In the genomic region with DNA sequence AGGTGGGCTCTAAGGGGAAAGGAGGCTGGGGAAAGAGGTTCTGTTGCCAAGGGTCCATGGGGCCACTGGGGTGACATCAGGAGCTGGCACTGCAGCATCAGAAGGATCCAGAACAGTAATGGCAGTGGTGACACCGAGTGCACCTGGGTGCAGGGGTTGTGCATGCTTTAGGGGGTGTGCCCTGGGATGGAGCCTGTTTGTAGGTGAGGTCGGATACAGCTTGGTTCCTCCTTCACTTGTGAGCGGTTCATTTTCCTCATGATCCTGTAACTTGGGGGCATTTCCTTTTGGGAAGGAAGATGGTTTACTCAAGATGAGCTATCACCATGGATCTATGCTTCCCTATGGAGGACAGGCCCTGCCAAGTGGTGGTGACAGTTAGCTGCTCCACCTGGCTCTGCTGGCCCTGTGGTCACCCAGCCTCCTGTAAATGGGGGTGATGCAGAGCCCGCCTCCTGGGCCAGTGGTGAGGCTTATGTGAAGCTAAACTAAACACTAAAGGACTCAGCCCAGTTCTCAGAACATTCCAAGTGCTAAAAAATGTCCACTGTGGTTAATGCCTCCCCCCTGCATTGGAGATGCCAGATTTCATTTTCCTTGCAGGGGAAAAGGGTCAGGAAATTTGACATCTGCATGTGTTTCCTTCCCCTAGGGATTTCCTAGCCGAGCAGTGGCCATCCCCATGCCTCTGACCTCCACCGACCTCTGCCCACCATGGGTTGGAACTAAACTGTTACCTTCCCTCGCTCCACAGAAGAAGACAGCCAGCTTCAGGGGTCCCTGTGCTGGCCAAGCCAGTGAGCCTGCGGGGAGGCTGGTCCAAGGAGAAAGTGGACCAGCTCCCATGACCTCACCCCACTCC, we compare ENCODE assay signal across 11 cellular contexts. TPM values are rescaled to one million over a fixed set of nuclear protein-coding genes. Genes with fewer than 3 reads are reported as not detected.
DNase-seq lines count a peak whose midpoint lies in the region; ATAC-seq, FAIRE-seq and TF ChIP-seq lines count a peak whose summit lies in the region.
"Had no signal": no experiment of that assay in that cellular context is flagged by ENCODE, and none has a peak within 500 bp of the region (broad histone marks: within the 10 kb centered on the region; RNA-seq: fewer than 3 reads in every experiment).

No MANE protein-coding gene starts in this region.

- H3K4me2 ChIP-seq in astrocyte (ENCODE audit: low read length): no peak overlapping the region
- H3K4me2 ChIP-seq: neural progenitor cell had no signal

- H3K4me3 ChIP-seq in AG10803 (ENCODE audit: low read length) (no peak overlapping the region), astrocyte (ENCODE audit: insufficient read depth, low read depth, low read length) (no peak overlapping the region)
- H3K4me3 ChIP-seq: heart left ventricle, neural progenitor cell had no signal

- H3K27me3 Mint-ChIP-seq in astrocyte (ENCODE audit: low read depth, unreplicated experiment): peaks cover 2% of the 10 kb centered on the region
- H3K27me3 Mint-ChIP-seq: activated CD4-positive, alpha-beta T cell treated with anti-CD3 and anti-CD28 coated beads, Interleukin-2, amount 10 ng/mL, durations not matched to agents 24 days and 14 days had no signal

- ATAC-seq in GM19025 (IDR thresholded peaks at IDR 0.05; ENCODE audit: low read depth, unreplicated experiment): peak; percentile 17
- peak; percentile 4 for ATAC-seq in HG03045 (IDR thresholded peaks at IDR 0.05; ENCODE audit: unreplicated experiment)
- ATAC-seq: heart left ventricle had no signal

- H2AFZ ChIP-seq in astrocyte (ENCODE audit: low read depth, low read length): no peak overlapping the region
- H2AFZ ChIP-seq: neural progenitor cell had no signal

- H3K27ac Mint-ChIP-seq in astrocyte (ENCODE audit: unreplicated experiment): no peak overlapping the region
- H3K27ac Mint-ChIP-seq: activated CD4-positive, alpha-beta T cell treated with anti-CD3 and anti-CD28 coated beads, Interleukin-2, amount 10 ng/mL, durations not matched to agents 24 days and 14 days; neural progenitor cell had no signal

- H3K9me3 ChIP-seq in astrocyte (ENCODE audit: insufficient read depth, low read depth, low read length): no peaks in the 10 kb centered on the region
- H3K9me3 ChIP-seq: heart left ventricle had no signal

- DNase-seq in AG10803 (ENCODE audit: low read depth) (peak; percentile 51), astrocyte (ENCODE audit: low read depth) (peak; percentile 22), DMS79 (lab: John Stamatoyannopoulos, UW) (no peak), HK-2 (ENCODE audit: unreplicated experiment) (no peak), ureter (ENCODE audit: low spot score) (no peak), RPMI8226 (no peak)

- no peak for TF ChIP-seq CTCF in AG10803 (conservative IDR thresholded peaks at IDR 0.05; ENCODE audit: low read length)
- TF ChIP-seq CTCF in astrocyte (IDR thresholded peaks at IDR 0.05; ENCODE audit: insufficient read depth, low read depth, low read length): no peak

- no peaks in the 10 kb centered on the region for H3K27me3 ChIP-seq in astrocyte (ENCODE audit: insufficient read depth, low read length)
- H3K27me3 ChIP-seq: heart left ventricle, neural progenitor cell had no signal

- no peak overlapping the region for H3K27ac ChIP-seq in astrocyte (ENCODE audit: low read depth, low read length)
- H3K27ac ChIP-seq: heart left ventricle, neural progenitor cell had no signal

- peaks cover 2% of the 10 kb centered on the region for H3K9me3 Mint-ChIP-seq in astrocyte (ENCODE audit: unreplicated experiment)
- H3K9me3 Mint-ChIP-seq: activated CD4-positive, alpha-beta T cell treated with anti-CD3 and anti-CD28 coated beads, Interleukin-2, amount 10 ng/mL, durations not matched to agents 24 days and 14 days; neural progenitor cell had no signal

- H3K36me3 ChIP-seq in astrocyte (ENCODE audit: insufficient read depth, low read length): peaks cover 16% of the 10 kb centered on the region
- H3K36me3 ChIP-seq: neural progenitor cell had no signal

- H3K79me2 ChIP-seq in astrocyte (ENCODE audit: insufficient read depth, low read length): no peaks in the 10 kb centered on the region

- peaks cover under 1% of the 10 kb centered on the region for H3K4me1 ChIP-seq in astrocyte (ENCODE audit: insufficient read depth, low read length)
- H3K4me1 ChIP-seq: neural progenitor cell had no signal

- H3K4me3 Mint-ChIP-seq in astrocyte (ENCODE audit: unreplicated experiment): peak overlapping the region; percentile 20
- H3K4me3 Mint-ChIP-seq: activated CD4-positive, alpha-beta T cell treated with anti-CD3 and anti-CD28 coated beads, Interleukin-2, amount 10 ng/mL, durations not matched to agents 24 days and 14 days; neural progenitor cell had no signal

- H4K20me1 ChIP-seq in astrocyte (ENCODE audit: insufficient read depth, low read length): no peaks in the 10 kb centered on the region

- FAIRE-seq in astrocyte (lab: Jason Lieb, UNC): no peak

- peaks cover 53% of the 10 kb centered on the region for H3K36me3 Mint-ChIP-seq in astrocyte (ENCODE audit: low read depth, unreplicated experiment)

- H3K4me1 Mint-ChIP-seq in astrocyte (ENCODE audit: low read depth, unreplicated experiment): peaks cover 14% of the 10 kb centered on the region

- no peak overlapping the region for H3K9ac ChIP-seq in astrocyte (ENCODE audit: low read length)
- H3K9ac ChIP-seq: neural progenitor cell had no signal

RNA-seq across cellular contexts. Expression of gene CD74, which starts 13.3 kb away (rescaled TPM):
- total RNA-seq in astrocyte (9.1 and 15.7 TPM in 2 replicates), ureter (1,068 TPM)

RNA-seq across cellular contexts. Expression of gene TCOF1, which starts 41.9 kb away (rescaled TPM):
- total RNA-seq in astrocyte (36.1 and 47.5 TPM in 2 replicates), ureter (39.3 TPM)

RNA-seq across cellular contexts. Expression of gene RPS14, which starts 50.1 kb away (rescaled TPM):
- total RNA-seq in astrocyte (1,823 and 2,054 TPM in 2 replicates), ureter (2,344 TPM)

Comparison
In these comparisons a context has a peak if more than half of its experiments do, and no peak if none do; other contexts are left out.
1. DNase-seq: peak in AG10803 (single experiment) and astrocyte (single experiment); none in DMS79 (single experiment), HK-2 (single experiment), ureter (single experiment) and RPMI8226 (single experiment).
2. RNA of gene CD74, which starts 13.3 kb away (total RNA-seq): 1,068 TPM in ureter (single experiment); 9.1 to 15.7 TPM in astrocyte; every median in the first group is over 10 times any median in the second.